ENCODE assay signal across 1 cellular context in the genomic region with DNA sequence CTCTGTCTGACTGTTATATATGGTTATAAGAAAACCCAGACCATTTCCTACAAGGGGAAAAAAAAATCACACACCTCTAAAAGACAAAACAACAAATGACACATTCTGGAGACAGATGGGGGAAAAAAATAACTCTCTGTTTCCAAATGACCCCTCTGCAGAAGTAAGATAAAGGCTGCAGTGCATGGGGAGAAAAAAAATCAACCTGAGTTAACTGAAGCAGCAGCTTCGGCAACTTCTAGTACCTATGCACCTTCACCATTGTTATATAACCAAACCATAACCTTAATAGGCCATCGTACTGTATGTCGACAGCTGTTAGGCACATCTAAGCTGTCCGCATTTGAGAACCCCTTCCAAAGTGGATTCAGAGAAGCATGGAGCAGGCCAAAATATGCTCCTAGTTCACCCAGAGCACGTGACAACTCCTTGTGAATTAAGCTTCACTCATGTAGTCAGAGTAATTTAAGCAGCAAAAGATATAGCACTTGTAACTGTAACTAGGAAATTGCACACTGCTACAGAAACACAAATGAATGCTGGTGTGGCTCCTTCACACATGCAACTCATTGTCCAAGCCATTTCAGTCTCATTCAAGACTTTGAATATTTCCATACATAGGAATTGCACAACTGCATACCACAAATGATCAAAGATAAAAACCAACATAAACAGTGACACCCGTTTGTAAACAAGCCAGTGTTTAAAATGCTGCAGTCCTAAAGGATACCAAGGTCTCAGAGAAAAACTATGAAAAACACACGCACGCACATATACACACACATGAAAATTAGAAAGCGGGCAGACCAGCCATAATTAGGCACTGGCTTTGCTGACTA.
TF ChIP-seq lines count a peak whose summit lies in the region.

No MANE protein-coding gene starts in this region.

TF ChIP-seq in H1, 55 proteins besides CTCF, POLR2A, EP300 and RAD21:
- no peak for TF ChIP-seq CREB1 (IDR thresholded peaks at IDR 0.05)
- TF ChIP-seq, protein P1, sequence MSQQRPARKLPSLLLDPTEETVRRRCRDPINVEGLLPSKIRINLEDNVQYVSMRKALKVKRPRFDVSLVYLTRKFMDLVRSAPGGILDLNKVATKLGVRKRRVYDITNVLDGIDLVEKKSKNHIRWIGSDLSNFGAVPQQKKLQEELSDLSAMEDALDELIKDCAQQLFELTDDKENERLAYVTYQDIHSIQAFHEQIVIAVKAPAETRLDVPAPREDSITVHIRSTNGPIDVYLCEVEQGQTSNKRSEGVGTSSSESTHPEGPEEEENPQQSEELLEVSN (IDR thresholded peaks at IDR 0.05), result no peak
- TF ChIP-seq, protein P2, sequence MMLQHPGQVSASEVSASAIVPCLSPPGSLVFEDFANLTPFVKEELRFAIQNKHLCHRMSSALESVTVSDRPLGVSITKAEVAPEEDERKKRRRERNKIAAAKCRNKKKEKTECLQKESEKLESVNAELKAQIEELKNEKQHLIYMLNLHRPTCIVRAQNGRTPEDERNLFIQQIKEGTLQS (IDR thresholded peaks at IDR 0.05; ENCODE audit: insufficient read depth, low read depth, low read length), result no peak
- no peak for TF ChIP-seq RNF2 (IDR thresholded peaks at IDR 0.05; ENCODE audit: borderline replicate concordance, low read depth, low read length, missing control alignments, poor library complexity, severe bottlenecking)
- TF ChIP-seq CBX8 (IDR thresholded peaks at IDR 0.05; ENCODE audit: borderline replicate concordance, low read depth, low read length), result no peak
- no peak for TF ChIP-seq YY1 (IDR thresholded peaks at IDR 0.05; ENCODE audit: low read depth, low read length)
- TF ChIP-seq POLR2AphosphoS5 (IDR thresholded peaks at IDR 0.05; ENCODE audit: low read depth, low read length), result no peak
- no peak for TF ChIP-seq CHD2 (IDR thresholded peaks at IDR 0.05; ENCODE audit: low read length)
- no peak for TF ChIP-seq MAX (IDR thresholded peaks at IDR 0.05)
